8 cellular contexts compared by ENCODE assay signal in the genomic region with DNA sequence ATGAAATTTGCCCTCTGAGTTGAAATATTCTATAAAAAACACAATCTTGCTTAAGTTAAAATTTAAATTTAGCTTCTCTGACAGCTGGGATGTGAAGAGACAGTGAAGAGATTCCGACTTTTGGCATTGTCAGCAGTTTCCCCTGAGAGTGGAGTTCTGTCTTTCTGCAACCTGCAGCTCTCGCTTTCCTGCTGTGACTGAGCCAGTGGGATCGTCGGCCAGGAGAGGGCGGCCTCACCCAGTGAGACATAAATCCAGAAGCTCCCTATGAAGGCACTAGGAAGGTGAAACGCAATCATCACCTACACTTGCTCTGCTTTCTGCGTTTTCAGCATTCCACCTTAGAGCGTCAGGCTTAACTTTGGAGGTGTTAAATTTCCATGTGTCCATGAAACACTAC.
DNase-seq lines count a peak whose midpoint lies in the region; ATAC-seq, FAIRE-seq and TF ChIP-seq lines count a peak whose summit lies in the region.

No MANE protein-coding gene starts in this region.

- H3K9me3 ChIP-seq in HCT116 (ENCODE audit: control insufficient read depth in 1 of 2, insufficient read depth in 1 of 2, low read depth in 1 of 2, low read length in 2 of 2) (no peaks in the 10 kb centered on the region), Panc1 (ENCODE audit: control insufficient read depth, insufficient read depth, low read depth, low read length) (no peaks in the 10 kb centered on the region), right cardiac atrium (ENCODE audit: control insufficient read depth, low read length) (no peaks in the 10 kb centered on the region)

- H3K4me1 ChIP-seq in HCT116 (ENCODE audit: control insufficient read depth in 1 of 2, insufficient read depth in 2 of 2, low read length in 2 of 2) (peaks cover 0 to 4% of the 10 kb centered on the region in 2 experiments; a peak in 1 of 4 replicates), Panc1 (ENCODE audit: control insufficient read depth, insufficient read depth, low read length) (no peaks in the 10 kb centered on the region), right cardiac atrium (ENCODE audit: control insufficient read depth, insufficient read depth, low read length) (no peaks in the 10 kb centered on the region)

- ATAC-seq in HCT116 (peak; percentile 69), Panc1 (no peak), right cardiac atrium (no peak), natural killer cell (no peak)

- H3K27me3 ChIP-seq in BJ (ENCODE audit: control insufficient read depth, insufficient read depth, low read length): no peaks in the 10 kb centered on the region
- no peaks in the 10 kb centered on the region for H3K27me3 ChIP-seq in HCT116 (ENCODE audit: insufficient read depth, low read length)
- no peaks in the 10 kb centered on the region for H3K27me3 ChIP-seq in Panc1 (ENCODE audit: control insufficient read depth, insufficient read depth, low read length)
- H3K27me3 ChIP-seq in right cardiac atrium (ENCODE audit: control insufficient read depth, insufficient read depth): no peaks in the 10 kb centered on the region

- H3K79me2 ChIP-seq in HCT116 (ENCODE audit: insufficient read depth, low read length): no peaks in the 10 kb centered on the region

- intact Hi-C loops in HCT116 (cut with micrococcal nuclease): loop anchor here (1.0 kb wide), 2 partner anchors 23 to 940 kb away; no protein-coding TSS in a partner anchor
- intact Hi-C loops in Panc1 (cut with micrococcal nuclease; ENCODE audit: unreplicated experiment): no loop called here
- intact Hi-C loops in right cardiac atrium (cut with DNase I): no loop called here
- intact Hi-C loops in natural killer cell (cut with micrococcal nuclease): no loop called here

- RAD21 ChIA-PET in HCT116 (lab: Charles Lee; ENCODE audit: low non-redundant PET in 1 of 2, low total read pairs in 2 of 2, uncharacterized antibody in 2 of 2, unreplicated experiment in 2 of 2): interaction anchor here (1.0 to 1.1 kb wide), 2 partner anchors 938 kb away, joined by 3 to 4 read pairs; no protein-coding TSS in a partner anchor

- no peak for DNase-seq in BJ (ENCODE audit: low read depth)
- peak; percentile 10 for DNase-seq in HCT116 (ENCODE audit: low read depth, low spot score)
- DNase-seq in Panc1 (ENCODE audit: low read depth, low spot score): no peak
- DNase-seq in right cardiac atrium: peak in 2 of 3 donors; percentile 20 to 55
- no peak for DNase-seq in natural killer cell
- no peak for DNase-seq in central memory CD4-positive, alpha-beta T cell
- no peak for DNase-seq in RCC 7860 (ENCODE audit: low spot score)
- no peak for DNase-seq in C1 segment of cervical spinal cord (lab: John Stamatoyannopoulos, UW)

- no peak overlapping the region for H3K27ac ChIP-seq in HCT116 (ENCODE audit: low read depth, low read length)
- H3K27ac ChIP-seq in Panc1 (ENCODE audit: low read length): no peak overlapping the region
- no peak overlapping the region for H3K27ac ChIP-seq in right cardiac atrium (ENCODE audit: low read length)

- TF ChIP-seq POLR2A in HCT116 (IDR thresholded peaks at IDR 0.05; ENCODE audit: borderline replicate concordance, extremely low read depth, insufficient read depth, insufficient read length): no peak

- H3K9ac ChIP-seq in HCT116 (ENCODE audit: low read length): no peak overlapping the region

- FAIRE-seq in RCC 7860 (lab: Jason Lieb, UNC): no peak

- no TSS peak for BruUV-seq in HCT116 (replicated peaks; lab: Mats Ljungman, UMichigan)
- BruUV-seq in Panc1 (replicated peaks; lab: Mats Ljungman, UMichigan): no TSS peak

- H3K4me2 ChIP-seq in HCT116 (ENCODE audit: low read length): peak overlapping the region; percentile 13; the same call in 1 of the 2 replicates

- peak; percentile 54 for TF ChIP-seq CTCF in BJ (IDR thresholded peaks at IDR 0.05; ENCODE audit: insufficient read depth, low read depth, low read length)
- TF ChIP-seq CTCF in HCT116 (IDR thresholded peaks at IDR 0.05 in 2 of 3, conservative IDR thresholded peaks at IDR 0.05 in 1 of 3; ENCODE audit: borderline replicate concordance in 1 of 3, insufficient read depth in 1 of 3, low read depth in 2 of 3, low read length in 2 of 3): peak; percentile 45 to 74 (median 68); a peak in 5 of 6 replicates
- TF ChIP-seq CTCF in Panc1 (IDR thresholded peaks at IDR 0.05): peak; percentile 73
- no peak for TF ChIP-seq CTCF in natural killer cell (IDR thresholded peaks at IDR 0.05)

- in situ Hi-C loops in Panc1 (cut with HindIII; ENCODE audit: low pct_unique_long_range_greater_than_20kb, low sequenced_read_pairs): no loop called here

- H3K4me3 ChIP-seq in BJ (ENCODE audit: low read depth, low read length) (no peak overlapping the region), HCT116 (replicated peaks in 1 of 2; ENCODE audit: low read depth in 1 of 2, low read length in 2 of 2) (no peak overlapping the region), Panc1 (ENCODE audit: low read depth in 2 of 2, low read length in 2 of 2) (no peak overlapping the region), right cardiac atrium (ENCODE audit: low read length) (no peak overlapping the region)

- H3K27ac Mint-ChIP-seq in natural killer cell: no peak overlapping the region

- peaks cover 0 to 2% of the 10 kb centered on the region in 2 donors for H3K9me3 Mint-ChIP-seq in natural killer cell

- peak overlapping the region; percentile 62 for H2AFZ ChIP-seq in HCT116 (ENCODE audit: low read depth, low read length, poor library complexity, severe bottlenecking)

- H3K36me3 ChIP-seq in BJ (ENCODE audit: control insufficient read depth, insufficient read depth, low read length): no peaks in the 10 kb centered on the region
- no peaks in the 10 kb centered on the region for H3K36me3 ChIP-seq in HCT116 (ENCODE audit: control insufficient read depth in 1 of 2, insufficient read depth in 2 of 2, low read length in 2 of 2)
- no peaks in the 10 kb centered on the region for H3K36me3 ChIP-seq in Panc1 (ENCODE audit: control insufficient read depth, insufficient read depth, low read length)

- H3K9me2 ChIP-seq in HCT116 (ENCODE audit: insufficient read depth): no peaks in the 10 kb centered on the region

- CTCF ChIA-PET in BJ (lab: Yijun Ruan, JAX): interaction anchor here (0.6 to 2.6 kb wide), 8 partner anchors 9 to 938 kb away, joined by 3 to 13 read pairs (median 3); no protein-coding TSS in a partner anchor
- CTCF ChIA-PET in HCT116 (lab: Charles Lee): interaction anchor here (0.7 to 3.5 kb wide), 12 partner anchors 11 to 941 kb away, joined by 3 to 22 read pairs (median 6); no protein-coding TSS in a partner anchor
- CTCF ChIA-PET in Panc1 (lab: Charles Lee): interaction anchor here (1.5 kb wide), 1 partner anchor 938 kb away, joined by 7 read pairs; no protein-coding TSS in a partner anchor

- no peaks in the 10 kb centered on the region for H3K36me3 Mint-ChIP-seq in natural killer cell

- no peaks in the 10 kb centered on the region for H4K20me1 ChIP-seq in HCT116 (ENCODE audit: insufficient read depth)

- POLR2A ChIA-PET in BJ (lab: Charles Lee) (no interaction called here), HCT116 (lab: Charles Lee) (no interaction called here), Panc1 (lab: Charles Lee) (interaction anchor here (0.7 kb wide), 1 partner anchor 210 kb away, joined by 3 read pairs; no protein-coding TSS in a partner anchor)

- 21% methylated on average over 8 of the region's 8 CpGs for WGBS in right cardiac atrium

- H3K4me3 Mint-ChIP-seq in natural killer cell: no peak overlapping the region

- no peaks in the 10 kb centered on the region for H3K4me1 Mint-ChIP-seq in natural killer cell

- no peaks in the 10 kb centered on the region for H3K27me3 Mint-ChIP-seq in natural killer cell (ENCODE audit: low read depth in 2 of 2)

- TF ChIP-seq RAD21 in HCT116 (IDR thresholded peaks at IDR 0.05; ENCODE audit: low read depth): peak; percentile 63

TF ChIP-seq in HCT116, 20 proteins besides CTCF, POLR2A, EP300 and RAD21:
- 0 out of 2 replicates have a peak, but pooled peaks have one; percentile 27 for TF ChIP-seq CBX3 (IDR thresholded peaks at IDR 0.05; ENCODE audit: low read depth)
- TF ChIP-seq, protein P1, sequence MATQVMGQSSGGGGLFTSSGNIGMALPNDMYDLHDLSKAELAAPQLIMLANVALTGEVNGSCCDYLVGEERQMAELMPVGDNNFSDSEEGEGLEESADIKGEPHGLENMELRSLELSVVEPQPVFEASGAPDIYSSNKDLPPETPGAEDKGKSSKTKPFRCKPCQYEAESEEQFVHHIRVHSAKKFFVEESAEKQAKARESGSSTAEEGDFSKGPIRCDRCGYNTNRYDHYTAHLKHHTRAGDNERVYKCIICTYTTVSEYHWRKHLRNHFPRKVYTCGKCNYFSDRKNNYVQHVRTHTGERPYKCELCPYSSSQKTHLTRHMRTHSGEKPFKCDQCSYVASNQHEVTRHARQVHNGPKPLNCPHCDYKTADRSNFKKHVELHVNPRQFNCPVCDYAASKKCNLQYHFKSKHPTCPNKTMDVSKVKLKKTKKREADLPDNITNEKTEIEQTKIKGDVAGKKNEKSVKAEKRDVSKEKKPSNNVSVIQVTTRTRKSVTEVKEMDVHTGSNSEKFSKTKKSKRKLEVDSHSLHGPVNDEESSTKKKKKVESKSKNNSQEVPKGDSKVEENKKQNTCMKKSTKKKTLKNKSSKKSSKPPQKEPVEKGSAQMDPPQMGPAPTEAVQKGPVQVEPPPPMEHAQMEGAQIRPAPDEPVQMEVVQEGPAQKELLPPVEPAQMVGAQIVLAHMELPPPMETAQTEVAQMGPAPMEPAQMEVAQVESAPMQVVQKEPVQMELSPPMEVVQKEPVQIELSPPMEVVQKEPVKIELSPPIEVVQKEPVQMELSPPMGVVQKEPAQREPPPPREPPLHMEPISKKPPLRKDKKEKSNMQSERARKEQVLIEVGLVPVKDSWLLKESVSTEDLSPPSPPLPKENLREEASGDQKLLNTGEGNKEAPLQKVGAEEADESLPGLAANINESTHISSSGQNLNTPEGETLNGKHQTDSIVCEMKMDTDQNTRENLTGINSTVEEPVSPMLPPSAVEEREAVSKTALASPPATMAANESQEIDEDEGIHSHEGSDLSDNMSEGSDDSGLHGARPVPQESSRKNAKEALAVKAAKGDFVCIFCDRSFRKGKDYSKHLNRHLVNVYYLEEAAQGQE (IDR thresholded peaks at IDR 0.05; ENCODE audit: low read depth): no peak
- TF ChIP-seq, protein P2, sequence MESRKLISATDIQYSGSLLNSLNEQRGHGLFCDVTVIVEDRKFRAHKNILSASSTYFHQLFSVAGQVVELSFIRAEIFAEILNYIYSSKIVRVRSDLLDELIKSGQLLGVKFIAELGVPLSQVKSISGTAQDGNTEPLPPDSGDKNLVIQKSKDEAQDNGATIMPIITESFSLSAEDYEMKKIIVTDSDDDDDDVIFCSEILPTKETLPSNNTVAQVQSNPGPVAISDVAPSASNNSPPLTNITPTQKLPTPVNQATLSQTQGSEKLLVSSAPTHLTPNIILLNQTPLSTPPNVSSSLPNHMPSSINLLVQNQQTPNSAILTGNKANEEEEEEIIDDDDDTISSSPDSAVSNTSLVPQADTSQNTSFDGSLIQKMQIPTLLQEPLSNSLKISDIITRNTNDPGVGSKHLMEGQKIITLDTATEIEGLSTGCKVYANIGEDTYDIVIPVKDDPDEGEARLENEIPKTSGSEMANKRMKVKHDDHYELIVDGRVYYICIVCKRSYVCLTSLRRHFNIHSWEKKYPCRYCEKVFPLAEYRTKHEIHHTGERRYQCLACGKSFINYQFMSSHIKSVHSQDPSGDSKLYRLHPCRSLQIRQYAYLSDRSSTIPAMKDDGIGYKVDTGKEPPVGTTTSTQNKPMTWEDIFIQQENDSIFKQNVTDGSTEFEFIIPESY (IDR thresholded peaks at IDR 0.05; ENCODE audit: extremely low read depth, insufficient replicate concordance, low read length): no peak

Comparison
In these comparisons a context has a peak if more than half of its experiments do, and no peak if none do; other contexts are left out.
1. DNase-seq: peak in HCT116 (single experiment) and right cardiac atrium (2 of 3); none in BJ (single experiment), Panc1 (single experiment), natural killer cell (single experiment), central memory CD4-positive, alpha-beta T cell (single experiment), RCC 7860 (single experiment) and C1 segment of cervical spinal cord (0 of 14).